In the genomic region with DNA sequence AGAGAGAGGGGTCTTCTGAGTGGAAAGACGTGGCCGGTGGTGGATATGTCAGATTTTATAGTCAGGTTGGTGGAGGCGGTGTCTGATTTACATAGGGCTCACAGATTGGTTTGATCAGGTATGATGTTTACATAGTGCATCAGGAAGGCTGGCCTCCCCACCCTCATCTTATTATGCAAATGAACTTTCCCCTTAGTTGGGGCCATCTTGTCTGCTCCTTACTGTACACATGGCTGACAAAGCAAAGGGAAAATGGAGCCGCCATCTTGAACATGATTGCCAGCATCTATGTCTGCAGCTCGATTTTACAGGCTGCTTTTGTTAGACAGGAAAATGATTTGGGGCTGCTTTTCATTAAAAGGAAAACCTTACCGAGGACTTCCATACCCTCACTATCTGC, we compare ENCODE assay signal across 1 cellular context.
TF ChIP-seq lines count a peak whose summit lies in the region.

No MANE protein-coding gene starts in this region.

TF ChIP-seq in K562, 482 proteins besides CTCF, POLR2A, EP300 and RAD21 (continued from another document):
- TF ChIP-seq, protein P1, sequence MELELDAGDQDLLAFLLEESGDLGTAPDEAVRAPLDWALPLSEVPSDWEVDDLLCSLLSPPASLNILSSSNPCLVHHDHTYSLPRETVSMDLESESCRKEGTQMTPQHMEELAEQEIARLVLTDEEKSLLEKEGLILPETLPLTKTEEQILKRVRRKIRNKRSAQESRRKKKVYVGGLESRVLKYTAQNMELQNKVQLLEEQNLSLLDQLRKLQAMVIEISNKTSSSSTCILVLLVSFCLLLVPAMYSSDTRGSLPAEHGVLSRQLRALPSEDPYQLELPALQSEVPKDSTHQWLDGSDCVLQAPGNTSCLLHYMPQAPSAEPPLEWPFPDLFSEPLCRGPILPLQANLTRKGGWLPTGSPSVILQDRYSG (tag; conservative IDR thresholded peaks at IDR 0.05; ENCODE audit: low read depth) = no peak
- TF ChIP-seq GATA2 (CRISPR knock-in tag; IDR thresholded peaks at IDR 0.05) (no peak), KLF16 (IDR thresholded peaks at IDR 0.05) (no peak), DDX20 (tag; IDR thresholded peaks at IDR 0.05; ENCODE audit: low read depth) (no peak), TSC22D4 (tag; IDR thresholded peaks at IDR 0.05) (no peak), NR2C1 (IDR thresholded peaks at IDR 0.05) (no peak), NR2C1 (tag; IDR thresholded peaks at IDR 0.05) (0 out of 2 replicates have a peak, but pooled peaks have one; percentile 19), XRCC4 (IDR thresholded peaks at IDR 0.05; ENCODE audit: extremely low read depth, insufficient read depth, insufficient read length) (no peak), YY1 (IDR thresholded peaks at IDR 0.05; ENCODE audit: borderline replicate concordance in 1 of 3, control insufficient read depth in 1 of 3, extremely low read depth in 1 of 3, insufficient read depth in 3 of 3, insufficient read length in 1 of 3, insufficient replicate concordance in 2 of 3, low read depth in 1 of 3, low read length in 2 of 3) (peak in 1 of 3 experiments; percentile 79)
- TF ChIP-seq, protein P2, sequence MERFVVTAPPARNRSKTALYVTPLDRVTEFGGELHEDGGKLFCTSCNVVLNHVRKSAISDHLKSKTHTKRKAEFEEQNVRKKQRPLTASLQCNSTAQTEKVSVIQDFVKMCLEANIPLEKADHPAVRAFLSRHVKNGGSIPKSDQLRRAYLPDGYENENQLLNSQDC (CRISPR knock-in tag; IDR thresholded peaks at IDR 0.05) = no peak
- TF ChIP-seq, protein P3, sequence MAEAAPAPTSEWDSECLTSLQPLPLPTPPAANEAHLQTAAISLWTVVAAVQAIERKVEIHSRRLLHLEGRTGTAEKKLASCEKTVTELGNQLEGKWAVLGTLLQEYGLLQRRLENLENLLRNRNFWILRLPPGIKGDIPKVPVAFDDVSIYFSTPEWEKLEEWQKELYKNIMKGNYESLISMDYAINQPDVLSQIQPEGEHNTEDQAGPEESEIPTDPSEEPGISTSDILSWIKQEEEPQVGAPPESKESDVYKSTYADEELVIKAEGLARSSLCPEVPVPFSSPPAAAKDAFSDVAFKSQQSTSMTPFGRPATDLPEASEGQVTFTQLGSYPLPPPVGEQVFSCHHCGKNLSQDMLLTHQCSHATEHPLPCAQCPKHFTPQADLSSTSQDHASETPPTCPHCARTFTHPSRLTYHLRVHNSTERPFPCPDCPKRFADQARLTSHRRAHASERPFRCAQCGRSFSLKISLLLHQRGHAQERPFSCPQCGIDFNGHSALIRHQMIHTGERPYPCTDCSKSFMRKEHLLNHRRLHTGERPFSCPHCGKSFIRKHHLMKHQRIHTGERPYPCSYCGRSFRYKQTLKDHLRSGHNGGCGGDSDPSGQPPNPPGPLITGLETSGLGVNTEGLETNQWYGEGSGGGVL (CRISPR knock-in tag; IDR thresholded peaks at IDR 0.05) = no peak
- TF ChIP-seq, protein P4, sequence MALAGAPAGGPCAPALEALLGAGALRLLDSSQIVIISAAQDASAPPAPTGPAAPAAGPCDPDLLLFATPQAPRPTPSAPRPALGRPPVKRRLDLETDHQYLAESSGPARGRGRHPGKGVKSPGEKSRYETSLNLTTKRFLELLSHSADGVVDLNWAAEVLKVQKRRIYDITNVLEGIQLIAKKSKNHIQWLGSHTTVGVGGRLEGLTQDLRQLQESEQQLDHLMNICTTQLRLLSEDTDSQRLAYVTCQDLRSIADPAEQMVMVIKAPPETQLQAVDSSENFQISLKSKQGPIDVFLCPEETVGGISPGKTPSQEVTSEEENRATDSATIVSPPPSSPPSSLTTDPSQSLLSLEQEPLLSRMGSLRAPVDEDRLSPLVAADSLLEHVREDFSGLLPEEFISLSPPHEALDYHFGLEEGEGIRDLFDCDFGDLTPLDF (CRISPR knock-in tag; IDR thresholded peaks at IDR 0.05) = no peak
- TF ChIP-seq, protein P5, sequence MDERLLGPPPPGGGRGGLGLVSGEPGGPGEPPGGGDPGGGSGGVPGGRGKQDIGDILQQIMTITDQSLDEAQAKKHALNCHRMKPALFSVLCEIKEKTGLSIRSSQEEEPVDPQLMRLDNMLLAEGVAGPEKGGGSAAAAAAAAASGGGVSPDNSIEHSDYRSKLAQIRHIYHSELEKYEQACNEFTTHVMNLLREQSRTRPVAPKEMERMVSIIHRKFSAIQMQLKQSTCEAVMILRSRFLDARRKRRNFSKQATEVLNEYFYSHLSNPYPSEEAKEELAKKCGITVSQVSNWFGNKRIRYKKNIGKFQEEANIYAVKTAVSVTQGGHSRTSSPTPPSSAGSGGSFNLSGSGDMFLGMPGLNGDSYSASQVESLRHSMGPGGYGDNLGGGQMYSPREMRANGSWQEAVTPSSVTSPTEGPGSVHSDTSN (CRISPR knock-in tag; IDR thresholded peaks at IDR 0.05; ENCODE audit: low read depth) = no peak
- TF ChIP-seq, protein P5 (tag; conservative IDR thresholded peaks at IDR 0.05; ENCODE audit: low read depth) = no peak
